ENCODE assay signal across 26 cellular contexts in the genomic region with DNA sequence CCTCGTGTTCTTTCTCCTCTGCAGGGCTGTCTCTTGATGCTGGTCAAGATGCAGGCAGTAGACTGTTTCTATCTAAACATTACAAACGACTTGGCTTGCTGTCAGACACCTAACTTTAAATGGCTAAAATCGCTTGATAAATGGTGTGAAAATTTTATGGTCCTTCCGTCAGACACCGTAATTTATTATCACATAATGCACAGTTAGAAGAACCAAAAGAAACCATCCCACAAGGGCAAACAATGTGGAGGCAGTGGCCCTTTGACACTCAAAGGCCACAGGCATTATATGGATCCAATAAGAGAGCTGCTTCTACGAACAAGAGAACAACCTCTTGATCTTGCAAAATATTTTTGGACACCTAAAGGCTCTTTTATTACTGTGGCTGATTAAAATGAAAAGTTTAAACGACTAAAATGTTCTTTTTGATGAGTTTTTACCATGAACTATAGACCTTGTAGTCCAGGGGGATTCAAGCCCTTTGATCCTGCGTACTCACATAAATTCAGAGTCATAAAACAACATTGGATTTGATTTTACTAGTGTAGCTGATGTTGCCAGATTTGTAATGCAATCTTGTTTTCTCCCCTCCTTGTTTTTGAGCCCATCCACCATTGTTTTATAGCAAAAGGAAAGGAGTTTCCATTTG.
"Had no signal": no experiment of that assay in that cellular context is flagged by ENCODE, and none has a peak within 500 bp of the region (broad histone marks: within the 10 kb centered on the region; RNA-seq: fewer than 3 reads in every experiment).

No MANE protein-coding gene starts in this region.

- H3K36me3 ChIP-seq: esophagus muscularis mucosa, left ventricle myocardium inferior, neutrophil, right lobe of liver, thoracic aorta had no signal

- H3K36me3 Mint-ChIP-seq: activated CD8-positive, alpha-beta memory T cell treated with anti-CD3 and anti-CD28 coated beads, Interleukin-2, amount 10 ng/mL, durations not matched to agents 7 days and 5 days; activated naive CD4-positive, alpha-beta T cell treated with anti-CD3 and anti-CD28 coated beads, Interleukin-2, amount 50 U/mL, for 72 hours; natural killer cell treated with Interleukin-12 subunit alpha and Interleukin-12 subunit beta and Interleukin-15 and Interleukin-18, amount 100 ng/mL, for 72 hours; stimulated activated effector memory CD8-positive, alpha-beta T cell treated with anti-CD3 and anti-CD28 coated beads, Interleukin-12 subunit alpha, Interleukin-12 subunit beta, amount 100 ng/mL, for 72 hours; type B pancreatic cell; WTC11 had no signal

- H3K4me1 Mint-ChIP-seq: activated CD8-positive, alpha-beta memory T cell treated with anti-CD3 and anti-CD28 coated beads, Interleukin-2, amount 10 ng/mL, durations not matched to agents 7 days and 5 days; stimulated activated effector memory CD8-positive, alpha-beta T cell treated with anti-CD3 and anti-CD28 coated beads, Interleukin-12 subunit alpha, Interleukin-12 subunit beta, amount 100 ng/mL, for 72 hours had no signal

- H3K9me3 Mint-ChIP-seq: activated T-helper 2 cell treated with anti-CD3 and anti-CD28 coated beads, Interferon-gamma antibody, Interleukin-2, Interleukin-4, amounts not matched to agents 10 μg/mL and 5 μg/mL and 100 μg/mL, durations not matched to agents 14 hours and 24 hours and 36 hours; natural killer cell treated with Interleukin-12 subunit alpha and Interleukin-12 subunit beta and Interleukin-15 and Interleukin-18, amount 100 ng/mL, for 72 hours; stimulated activated effector memory CD8-positive, alpha-beta T cell treated with anti-CD3 and anti-CD28 coated beads, Interleukin-12 subunit alpha, Interleukin-12 subunit beta, amount 100 ng/mL, for 72 hours; stimulated activated naive CD8-positive, alpha-beta T cell treated with anti-CD3 and anti-CD28 coated beads, Interleukin-15, Interleukin-2, amounts not matched to agents 100 ng/mL and 50 ng/mL, for 24 hours; type B pancreatic cell; WTC11 had no signal

- H3K27ac ChIP-seq: body of pancreas, esophagus muscularis mucosa, left ventricle myocardium inferior, neutrophil, right lobe of liver, skin epidermis, thoracic aorta had no signal

- ATAC-seq: activated CD8-positive, alpha-beta memory T cell treated with anti-CD3 and anti-CD28 coated beads, Interleukin-2, amount 10 ng/mL, durations not matched to agents 7 days and 5 days; activated CD8-positive, alpha-beta T cell treated with anti-CD3 and anti-CD28 coated beads, Interleukin-2, amount 10 ng/mL, durations not matched to agents 7 days and 5 days; activated naive CD4-positive, alpha-beta T cell treated with anti-CD3 and anti-CD28 coated beads, Interleukin-2, amount 50 U/mL, for 72 hours; body of pancreas; natural killer cell treated with Interleukin-12 subunit alpha and Interleukin-12 subunit beta and Interleukin-15 and Interleukin-18, amount 100 ng/mL, for 72 hours; right lobe of liver; stimulated activated effector memory CD8-positive, alpha-beta T cell treated with anti-CD3 and anti-CD28 coated beads, Interleukin-12 subunit alpha, Interleukin-12 subunit beta, amount 100 ng/mL, for 72 hours; WTC11 had no signal

- H3K27ac Mint-ChIP-seq: activated CD8-positive, alpha-beta memory T cell treated with anti-CD3 and anti-CD28 coated beads, Interleukin-2, amount 10 ng/mL, durations not matched to agents 7 days and 5 days; activated CD8-positive, alpha-beta T cell treated with anti-CD3 and anti-CD28 coated beads, Interleukin-2, amount 10 ng/mL, durations not matched to agents 7 days and 5 days; activated naive CD4-positive, alpha-beta T cell treated with anti-CD3 and anti-CD28 coated beads, Interleukin-2, amount 50 U/mL, for 72 hours; activated T-helper 2 cell treated with anti-CD3 and anti-CD28 coated beads, Interferon-gamma antibody, Interleukin-2, Interleukin-4, amounts not matched to agents 10 μg/mL and 5 μg/mL and 100 μg/mL, durations not matched to agents 14 hours and 24 hours and 36 hours; natural killer cell treated with Interleukin-12 subunit alpha and Interleukin-12 subunit beta and Interleukin-15 and Interleukin-18, amount 100 ng/mL, for 72 hours; stimulated activated effector memory CD8-positive, alpha-beta T cell treated with anti-CD3 and anti-CD28 coated beads, Interleukin-12 subunit alpha, Interleukin-12 subunit beta, amount 100 ng/mL, for 72 hours; stimulated activated naive CD8-positive, alpha-beta T cell treated with anti-CD3 and anti-CD28 coated beads, Interleukin-15, Interleukin-2, amounts not matched to agents 100 ng/mL and 50 ng/mL, for 24 hours; type B pancreatic cell; WTC11 had no signal

- H3K4me1 ChIP-seq: left ventricle myocardium inferior, right lobe of liver had no signal

- H3K4me3 Mint-ChIP-seq: activated CD8-positive, alpha-beta memory T cell treated with anti-CD3 and anti-CD28 coated beads, Interleukin-2, amount 10 ng/mL, durations not matched to agents 7 days and 5 days; activated CD8-positive, alpha-beta T cell treated with anti-CD3 and anti-CD28 coated beads, Interleukin-2, amount 10 ng/mL, durations not matched to agents 7 days and 5 days; natural killer cell treated with Interleukin-12 subunit alpha and Interleukin-12 subunit beta and Interleukin-15 and Interleukin-18, amount 100 ng/mL, for 72 hours; stimulated activated effector memory CD8-positive, alpha-beta T cell treated with anti-CD3 and anti-CD28 coated beads, Interleukin-12 subunit alpha, Interleukin-12 subunit beta, amount 100 ng/mL, for 72 hours; stimulated activated naive CD8-positive, alpha-beta T cell treated with anti-CD3 and anti-CD28 coated beads, Interleukin-15, Interleukin-2, amounts not matched to agents 100 ng/mL and 50 ng/mL, for 24 hours; type B pancreatic cell; WTC11 had no signal

- H3K27me3 ChIP-seq: body of pancreas, esophagus muscularis mucosa, right lobe of liver had no signal

- H3K4me3 ChIP-seq: body of pancreas, esophagus muscularis mucosa, left ventricle myocardium inferior, lung, right lobe of liver, skin epidermis, thoracic aorta had no signal

- DNase-seq: activated CD4-positive, alpha-beta T cell treated with anti-CD3 and anti-CD28 coated beads, Interleukin-2, amount 50 U/mL, for 1 hour; activated CD8-positive, alpha-beta memory T cell treated with anti-CD3 and anti-CD28 coated beads, Interleukin-2, amount 10 ng/mL, durations not matched to agents 7 days and 5 days; activated CD8-positive, alpha-beta T cell treated with anti-CD3 and anti-CD28 coated beads, Interleukin-2, amount 10 ng/mL, durations not matched to agents 7 days and 5 days; activated naive CD4-positive, alpha-beta T cell; activated T-cell treated with anti-CD3 and anti-CD28 coated beads, Interleukin-2, amount 50 U/mL, for 48 hours; body of pancreas; dermis blood vessel endothelial cell; effector CD4-positive, alpha-beta T cell; foreskin melanocyte; left ventricle myocardium inferior; mesendoderm; right lobe of liver; stimulated activated CD4-positive, alpha-beta T cell treated with anti-CD3 and anti-CD28 coated beads, Interleukin-4, amount 100 ng/mL, for 24 hours; T-helper 2 cell had no signal

- H3K9me3 ChIP-seq: body of pancreas, esophagus muscularis mucosa, left ventricle myocardium inferior, neutrophil, right lobe of liver, thoracic aorta had no signal

- H3K27me3 Mint-ChIP-seq: activated CD8-positive, alpha-beta memory T cell treated with anti-CD3 and anti-CD28 coated beads, Interleukin-2, amount 10 ng/mL, durations not matched to agents 7 days and 5 days; type B pancreatic cell had no signal
